Comparison of ENCODE assay signal across 30 cellular contexts in the genomic region with DNA sequence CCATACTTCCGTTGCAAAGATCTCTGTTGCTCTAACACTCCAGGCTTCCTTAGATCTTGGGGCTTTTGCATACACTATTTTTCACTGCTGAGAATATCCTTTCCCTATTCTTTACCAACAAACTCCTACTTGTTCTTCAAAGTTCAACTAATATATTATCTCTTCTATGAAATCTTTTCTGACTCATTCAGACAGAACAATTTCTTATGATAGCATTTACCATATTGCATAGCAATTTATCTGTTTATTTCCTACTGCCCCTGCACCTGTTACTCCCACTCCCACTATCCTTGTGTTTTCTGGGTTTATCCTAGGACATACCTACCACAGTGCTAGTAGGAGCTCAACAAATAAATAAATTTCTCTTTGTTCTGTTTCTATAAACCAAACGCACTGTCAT.
"Had no signal": no experiment of that assay in that cellular context is flagged by ENCODE, and none has a peak within 500 bp of the region (broad histone marks: within the 10 kb centered on the region; RNA-seq: fewer than 3 reads in every experiment).

No MANE protein-coding gene starts in this region.

- H3K36me3 Mint-ChIP-seq: mesothelial cell of epicardium; naive B cell; stimulated activated naive B cell treated with anti-CD40 and anti-IgM and Interleukin-4, amounts not matched to agents 10 μg/mL and 1 μg/mL and 100 μg/mL, for 72 hours had no signal

- H3K4me2 ChIP-seq: hepatocyte had no signal

- H3K27me3 ChIP-seq: esophagus muscularis mucosa, foreskin keratinocyte, gastroesophageal sphincter, heart left ventricle, hepatocyte, right atrium auricular region, sigmoid colon, spleen, tibial nerve, upper lobe of right lung, uterus had no signal

- H3K9me3 Mint-ChIP-seq: endodermal cell; mesothelial cell of epicardium; nephron progenitor cell; stimulated activated naive B cell treated with anti-CD40 and anti-IgM and Interleukin-4, amounts not matched to agents 10 μg/mL and 1 μg/mL and 100 μg/mL, for 72 hours; stimulated activated naive CD8-positive, alpha-beta T cell treated with anti-CD3 and anti-CD28 coated beads, Interleukin-15, Interleukin-2, amounts not matched to agents 100 ng/mL and 50 ng/mL, for 24 hours had no signal

- H3K27ac ChIP-seq: epithelial cell of prostate, esophagus muscularis mucosa, foreskin keratinocyte, gastroesophageal sphincter, hepatocyte, prostate gland, right atrium auricular region, sigmoid colon, skin epidermis, thoracic aorta, tibial nerve, upper lobe of right lung, uterus had no signal

- H3K36me3 ChIP-seq: prostate gland, right atrium auricular region, sigmoid colon, thoracic aorta, tibial nerve, upper lobe of right lung, uterus had no signal

- H3K4me1 Mint-ChIP-seq: naive B cell had no signal

- H3K4me1 ChIP-seq: gastroesophageal sphincter, prostate gland, sigmoid colon, tibial nerve, upper lobe of right lung, uterus had no signal

- H3K27me3 Mint-ChIP-seq: stimulated activated naive B cell treated with anti-CD40 and anti-IgM and Interleukin-4, amounts not matched to agents 10 μg/mL and 1 μg/mL and 100 μg/mL, for 72 hours had no signal

- H3K4me3 Mint-ChIP-seq: endodermal cell; mesothelial cell of epicardium; naive B cell; nephron progenitor cell; stimulated activated naive B cell treated with anti-CD40 and anti-IgM and Interleukin-4, amounts not matched to agents 10 μg/mL and 1 μg/mL and 100 μg/mL, for 72 hours; stimulated activated naive CD8-positive, alpha-beta T cell treated with anti-CD3 and anti-CD28 coated beads, Interleukin-15, Interleukin-2, amounts not matched to agents 100 ng/mL and 50 ng/mL, for 24 hours had no signal

- H3K27ac Mint-ChIP-seq: endodermal cell; mesothelial cell of epicardium; naive B cell; nephron progenitor cell; stimulated activated naive B cell treated with anti-CD40 and anti-IgM and Interleukin-4, amounts not matched to agents 10 μg/mL and 1 μg/mL and 100 μg/mL, for 72 hours; stimulated activated naive CD8-positive, alpha-beta T cell treated with anti-CD3 and anti-CD28 coated beads, Interleukin-15, Interleukin-2, amounts not matched to agents 100 ng/mL and 50 ng/mL, for 24 hours had no signal

- ATAC-seq: foreskin keratinocyte; gastroesophageal sphincter; left lobe of liver; stimulated activated naive B cell treated with anti-CD40 and anti-IgM and Interleukin-4, amounts not matched to agents 10 μg/mL and 1 μg/mL and 100 μg/mL, for 72 hours; upper lobe of right lung had no signal

- H3K79me2 ChIP-seq: hepatocyte had no signal

- H3K9me3 ChIP-seq: esophagus muscularis mucosa, gastroesophageal sphincter, heart left ventricle, mucosa of descending colon, prostate gland, right atrium auricular region, sigmoid colon, spleen, thoracic aorta, tibial nerve, upper lobe of right lung, uterus had no signal

- H3K4me3 ChIP-seq: esophagus muscularis mucosa, gastroesophageal sphincter, heart left ventricle, hepatocyte, mucosa of descending colon, prostate gland, right atrium auricular region, sigmoid colon, skin epidermis, spleen, thoracic aorta, tibial nerve, upper lobe of right lung, uterus had no signal

- DNase-seq: effector CD8-positive, alpha-beta T cell; endodermal cell; foreskin keratinocyte; heart left ventricle; kidney; mesenchymal stem cell; mucosa of descending colon; naive B cell; nephron progenitor cell; nucleus accumbens; sigmoid colon; spleen; stimulated activated CD4-positive, alpha-beta T cell treated with anti-CD3 and anti-CD28 coated beads, Interleukin-15, amount 100 ng/mL, for 24 hours; stimulated activated CD4-positive, alpha-beta T cell treated with anti-CD3 and anti-CD28 coated beads, Interleukin-2, amount 100 ng/mL, for 48 hours; stimulated activated naive B cell treated with anti-CD40 and anti-IgM and Interleukin-4, amounts not matched to agents 10 μg/mL and 1 μg/mL and 100 μg/mL, for 72 hours; upper lobe of right lung; uterus had no signal

- H2AFZ ChIP-seq: hepatocyte had no signal

- FAIRE-seq: colon, kidney had no signal
